Comparison of ENCODE assay signal across 37 cellular contexts in genomic region chr1:72869441-72869840, GRCh38.
"Had no signal": no experiment of that assay in that cellular context is flagged by ENCODE, and none has a peak within 500 bp of the region (broad histone marks: within the 10 kb centered on the region; RNA-seq: fewer than 3 reads in every experiment).

No MANE protein-coding gene starts in this region.

- DNase-seq: activated effector memory CD4-positive, alpha-beta T cell treated with anti-CD3 and anti-CD28 coated beads, Interleukin-2, amount 50 U/mL, for 16 hours; activated effector memory CD4-positive, alpha-beta T cell treated with Interleukin-2 at 50 U/mL for 16 hours; activated gamma-delta T cell; activated gamma-delta T cell treated with Interleukin-2 at 50 U/mL for 16 hours; activated naive CD4-positive, alpha-beta T cell; activated naive CD4-positive, alpha-beta T cell treated with anti-CD3 and anti-CD28 coated beads for 36 hours; activated naive CD4-positive, alpha-beta T cell treated with anti-CD3 and anti-CD28 coated beads, Interleukin-2, amount 10 ng/mL, durations not matched to agents 7 days and 5 days; activated naive CD4-positive, alpha-beta T cell treated with anti-CD3 and anti-CD28 coated beads, Interleukin-2, amount 50 U/mL, for 16 hours; activated naive CD4-positive, alpha-beta T cell treated with Interleukin-2 at 50 U/mL for 16 hours; activated naive CD8-positive, alpha-beta T cell treated with anti-CD3 and anti-CD28 coated beads for 36 hours; activated naive CD8-positive, alpha-beta T cell treated with anti-CD3 and anti-CD28 coated beads, Interleukin-2, amount 10 ng/mL, durations not matched to agents 7 days and 5 days; activated naive CD8-positive, alpha-beta T cell treated with anti-CD3 and anti-CD28 coated beads, Interleukin-2, amount 50 U/mL, for 24 hours; activated T-cell treated with anti-CD3 and anti-CD28 coated beads, Interleukin-2, amount 50 U/mL, for 1 hour; activated T-cell treated with anti-CD3 and anti-CD28 coated beads, Interleukin-2, amount 50 U/mL, for 24 hours; activated T-cell treated with anti-CD3 and anti-CD28 coated beads, Interleukin-2, amount 50 U/mL, for 4 hours; activated T-cell treated with anti-CD3 and anti-CD28 coated beads, Interleukin-2, amount 50 U/mL, for 48 hours; activated T-cell treated with anti-CD3 and anti-CD28 coated beads, Interleukin-2, amount 50 U/mL, for 72 hours; adrenal gland; amniotic stem cell; amygdala; anterior cingulate cortex; aorta; body of pancreas; brain microvascular endothelial cell; caudate nucleus; central memory CD4-positive, alpha-beta T cell; cerebellar nuclear complex had no signal

- H3K27me3 Mint-ChIP-seq: activated naive CD4-positive, alpha-beta T cell treated with anti-CD3 and anti-CD28 coated beads, Interleukin-2, amount 10 ng/mL, durations not matched to agents 7 days and 5 days; activated naive CD4-positive, alpha-beta T cell treated with anti-CD3 and anti-CD28 coated beads, Interleukin-2, amount 50 U/mL, for 24 hours; activated naive CD8-positive, alpha-beta T cell; activated naive CD8-positive, alpha-beta T cell treated with anti-CD3 and anti-CD28 coated beads for 36 hours; activated naive CD8-positive, alpha-beta T cell treated with anti-CD3 and anti-CD28 coated beads, Interleukin-2, amount 10 ng/mL, durations not matched to agents 7 days and 5 days; activated naive CD8-positive, alpha-beta T cell treated with anti-CD3 and anti-CD28 coated beads, Interleukin-2, amount 50 U/mL, for 24 hours; activated T-cell treated with anti-CD3 and anti-CD28 coated beads, Interleukin-2, amount 50 U/mL, for 24 hours; activated T-helper 17 cell treated with anti-CD3 and anti-CD28 coated beads, Interleukin-2, amount 50 U/mL, for 72 hours; brain; central memory CD8-positive, alpha-beta T cell had no signal

- H3K36me3 ChIP-seq: adrenal gland, brain microvascular endothelial cell, breast epithelium, cardiac muscle cell had no signal

- H3K27ac Mint-ChIP-seq: activated naive CD4-positive, alpha-beta T cell treated with anti-CD3 and anti-CD28 coated beads for 36 hours; activated naive CD4-positive, alpha-beta T cell treated with anti-CD3 and anti-CD28 coated beads, Interleukin-2, amount 10 ng/mL, durations not matched to agents 7 days and 5 days; activated naive CD4-positive, alpha-beta T cell treated with anti-CD3 and anti-CD28 coated beads, Interleukin-2, amount 50 U/mL, for 24 hours; activated naive CD4-positive, alpha-beta T cell treated with anti-CD3 and anti-CD28 coated beads, Interleukin-2, amount 50 U/mL, for 72 hours; activated naive CD8-positive, alpha-beta T cell; activated naive CD8-positive, alpha-beta T cell treated with anti-CD3 and anti-CD28 coated beads for 36 hours; activated naive CD8-positive, alpha-beta T cell treated with anti-CD3 and anti-CD28 coated beads, Interleukin-2, amount 10 ng/mL, durations not matched to agents 7 days and 5 days; activated naive CD8-positive, alpha-beta T cell treated with anti-CD3 and anti-CD28 coated beads, Interleukin-2, amount 50 U/mL, for 24 hours; activated T-cell treated with anti-CD3 and anti-CD28 coated beads, Interleukin-2, amount 50 U/mL, for 24 hours; activated T-cell treated with anti-CD3 and anti-CD28 coated beads, Interleukin-2, amount 50 U/mL, for 72 hours; activated T-helper 1 cell treated with anti-CD3 and anti-CD28 coated beads, Interleukin-12 subunit alpha, Interleukin-12 subunit beta, Interleukin-2, Interleukin-4 antibody, amounts not matched to agents 30 ng/mL and 10 ng/mL and 1 ng/mL, durations not matched to agents 14 hours and 24 hours and 36 hours; activated T-helper 17 cell treated with anti-CD3 and anti-CD28 coated beads, Interleukin-2, amount 50 U/mL, for 72 hours; activated T-helper 2 cell treated with anti-CD3 and anti-CD28 coated beads, Interferon-gamma antibody, Interleukin-2, Interleukin-4, amounts not matched to agents 10 μg/mL and 5 μg/mL and 100 μg/mL, durations not matched to agents 14 hours and 24 hours and 36 hours; brain had no signal

- H3K9me3 Mint-ChIP-seq: activated naive CD4-positive, alpha-beta T cell treated with anti-CD3 and anti-CD28 coated beads for 36 hours; activated naive CD4-positive, alpha-beta T cell treated with anti-CD3 and anti-CD28 coated beads, Interleukin-2, amount 10 ng/mL, durations not matched to agents 7 days and 5 days; activated naive CD4-positive, alpha-beta T cell treated with anti-CD3 and anti-CD28 coated beads, Interleukin-2, amount 50 U/mL, for 24 hours; activated naive CD8-positive, alpha-beta T cell treated with anti-CD3 and anti-CD28 coated beads for 36 hours; activated naive CD8-positive, alpha-beta T cell treated with anti-CD3 and anti-CD28 coated beads, Interleukin-2, amount 10 ng/mL, durations not matched to agents 7 days and 5 days; activated T-cell treated with anti-CD3 and anti-CD28 coated beads, Interleukin-2, amount 50 U/mL, for 24 hours; activated T-cell treated with anti-CD3 and anti-CD28 coated beads, Interleukin-2, amount 50 U/mL, for 72 hours; activated T-helper 1 cell treated with anti-CD3 and anti-CD28 coated beads, Interleukin-12 subunit alpha, Interleukin-12 subunit beta, Interleukin-2, Interleukin-4 antibody, amounts not matched to agents 30 ng/mL and 10 ng/mL and 1 ng/mL, durations not matched to agents 14 hours and 24 hours and 36 hours; activated T-helper 17 cell treated with anti-CD3 and anti-CD28 coated beads, Interleukin-2, amount 50 U/mL, for 72 hours; activated T-helper 2 cell treated with anti-CD3 and anti-CD28 coated beads, Interferon-gamma antibody, Interleukin-2, Interleukin-4, amounts not matched to agents 10 μg/mL and 5 μg/mL and 100 μg/mL, durations not matched to agents 14 hours and 24 hours and 36 hours; brain had no signal

- H3K4me3 Mint-ChIP-seq: activated naive CD4-positive, alpha-beta T cell treated with anti-CD3 and anti-CD28 coated beads for 36 hours; activated naive CD4-positive, alpha-beta T cell treated with anti-CD3 and anti-CD28 coated beads, Interleukin-2, amount 10 ng/mL, durations not matched to agents 7 days and 5 days; activated naive CD4-positive, alpha-beta T cell treated with anti-CD3 and anti-CD28 coated beads, Interleukin-2, amount 50 U/mL, for 24 hours; activated naive CD8-positive, alpha-beta T cell; activated naive CD8-positive, alpha-beta T cell treated with anti-CD3 and anti-CD28 coated beads for 36 hours; activated naive CD8-positive, alpha-beta T cell treated with anti-CD3 and anti-CD28 coated beads, Interleukin-2, amount 10 ng/mL, durations not matched to agents 7 days and 5 days; activated naive CD8-positive, alpha-beta T cell treated with anti-CD3 and anti-CD28 coated beads, Interleukin-2, amount 50 U/mL, for 24 hours; activated T-cell treated with anti-CD3 and anti-CD28 coated beads, Interleukin-2, amount 50 U/mL, for 24 hours; activated T-cell treated with anti-CD3 and anti-CD28 coated beads, Interleukin-2, amount 50 U/mL, for 4 hours; activated T-cell treated with anti-CD3 and anti-CD28 coated beads, Interleukin-2, amount 50 U/mL, for 72 hours; activated T-helper 1 cell treated with anti-CD3 and anti-CD28 coated beads, Interleukin-12 subunit alpha, Interleukin-12 subunit beta, Interleukin-2, Interleukin-4 antibody, amounts not matched to agents 30 ng/mL and 10 ng/mL and 1 ng/mL, durations not matched to agents 14 hours and 24 hours and 36 hours; activated T-helper 17 cell treated with anti-CD3 and anti-CD28 coated beads, Interleukin-2, amount 50 U/mL, for 72 hours; brain; central memory CD8-positive, alpha-beta T cell had no signal

- H3K9me3 ChIP-seq: adrenal gland, body of pancreas, breast epithelium had no signal

- H3K36me3 Mint-ChIP-seq: activated naive CD4-positive, alpha-beta T cell treated with anti-CD3 and anti-CD28 coated beads, Interleukin-2, amount 10 ng/mL, durations not matched to agents 7 days and 5 days; activated naive CD4-positive, alpha-beta T cell treated with anti-CD3 and anti-CD28 coated beads, Interleukin-2, amount 50 U/mL, for 24 hours; activated naive CD4-positive, alpha-beta T cell treated with anti-CD3 and anti-CD28 coated beads, Interleukin-2, amount 50 U/mL, for 72 hours; activated naive CD8-positive, alpha-beta T cell; activated naive CD8-positive, alpha-beta T cell treated with anti-CD3 and anti-CD28 coated beads for 36 hours; activated naive CD8-positive, alpha-beta T cell treated with anti-CD3 and anti-CD28 coated beads, Interleukin-2, amount 10 ng/mL, durations not matched to agents 7 days and 5 days; brain had no signal

- H3K4me1 ChIP-seq: adrenal gland, body of pancreas, breast epithelium had no signal

- ATAC-seq: activated naive CD4-positive, alpha-beta T cell treated with anti-CD3 and anti-CD28 coated beads, Interleukin-2, amount 50 U/mL, for 72 hours; activated naive CD8-positive, alpha-beta T cell treated with anti-CD3 and anti-CD28 coated beads, Interleukin-2, amount 50 U/mL, for 24 hours; activated T-cell treated with anti-CD3 and anti-CD28 coated beads, Interleukin-2, amount 50 U/mL, for 4 hours; activated T-cell treated with anti-CD3 and anti-CD28 coated beads, Interleukin-2, amount 50 U/mL, for 72 hours; activated T-helper 17 cell treated with anti-CD3 and anti-CD28 coated beads, Interleukin-2, amount 50 U/mL, for 72 hours; body of pancreas had no signal

- H3K4me1 Mint-ChIP-seq: activated naive CD4-positive, alpha-beta T cell treated with anti-CD3 and anti-CD28 coated beads, Interleukin-2, amount 10 ng/mL, durations not matched to agents 7 days and 5 days; activated naive CD4-positive, alpha-beta T cell treated with anti-CD3 and anti-CD28 coated beads, Interleukin-2, amount 50 U/mL, for 24 hours; activated naive CD8-positive, alpha-beta T cell treated with anti-CD3 and anti-CD28 coated beads for 36 hours; activated naive CD8-positive, alpha-beta T cell treated with anti-CD3 and anti-CD28 coated beads, Interleukin-2, amount 10 ng/mL, durations not matched to agents 7 days and 5 days; activated naive CD8-positive, alpha-beta T cell treated with anti-CD3 and anti-CD28 coated beads, Interleukin-2, amount 50 U/mL, for 24 hours; activated T-helper 17 cell treated with anti-CD3 and anti-CD28 coated beads, Interleukin-2, amount 50 U/mL, for 72 hours; brain; central memory CD8-positive, alpha-beta T cell had no signal

- H3K4me3 ChIP-seq: adrenal gland, body of pancreas, breast epithelium, cardiac muscle cell had no signal

- H3K27ac ChIP-seq: adrenal gland, body of pancreas, brain microvascular endothelial cell, breast epithelium, cardiac muscle cell had no signal

- H3K27me3 ChIP-seq: adrenal gland, body of pancreas, brain microvascular endothelial cell, breast epithelium, cardiac muscle cell had no signal
